In genomic region chr17:40430272-40431230, GRCh38 we compare ENCODE assay signal across 19 cellular contexts.
"Had no signal": no experiment of that assay in that cellular context is flagged by ENCODE, and none has a peak within 500 bp of the region (broad histone marks: within the 10 kb centered on the region; RNA-seq: fewer than 3 reads in every experiment).

No MANE protein-coding gene starts in this region.

- H3K4me3 Mint-ChIP-seq: activated CD4-positive, alpha-beta T cell treated with anti-CD3 and anti-CD28 coated beads, Interleukin-2, amount 10 ng/mL, durations not matched to agents 7 days and 5 days; central memory CD8-positive, alpha-beta T cell; nephron progenitor cell; stimulated activated naive B cell treated with anti-CD40 and anti-IgM and Interleukin-4, amounts not matched to agents 10 μg/mL and 1 μg/mL and 100 μg/mL, for 72 hours had no signal

- ATAC-seq: left lung; SK-N-SH treated with all-trans-retinoic acid at 6 μM for 48 hours; stimulated activated naive B cell treated with anti-CD40 and anti-IgM and Interleukin-4, amounts not matched to agents 10 μg/mL and 1 μg/mL and 100 μg/mL, for 72 hours had no signal

- H3K9me3 Mint-ChIP-seq: activated CD4-positive, alpha-beta T cell treated with anti-CD3 and anti-CD28 coated beads, Interleukin-2, amount 10 ng/mL, durations not matched to agents 7 days and 5 days; central memory CD8-positive, alpha-beta T cell; stimulated activated naive B cell treated with anti-CD40 and anti-IgM and Interleukin-4, amounts not matched to agents 10 μg/mL and 1 μg/mL and 100 μg/mL, for 72 hours had no signal

- H3K27ac Mint-ChIP-seq: activated CD4-positive, alpha-beta T cell treated with anti-CD3 and anti-CD28 coated beads, Interleukin-2, amount 10 ng/mL, durations not matched to agents 7 days and 5 days; nephron progenitor cell; stimulated activated naive B cell treated with anti-CD40 and anti-IgM and Interleukin-4, amounts not matched to agents 10 μg/mL and 1 μg/mL and 100 μg/mL, for 72 hours had no signal

- H3K27me3 Mint-ChIP-seq: central memory CD8-positive, alpha-beta T cell had no signal

- H3K36me3 Mint-ChIP-seq: stimulated activated naive B cell treated with anti-CD40 and anti-IgM and Interleukin-4, amounts not matched to agents 10 μg/mL and 1 μg/mL and 100 μg/mL, for 72 hours had no signal

- DNase-seq: activated CD4-positive, alpha-beta T cell treated with anti-CD3 and anti-CD28 coated beads, Interleukin-2, amount 10 ng/mL, durations not matched to agents 7 days and 5 days; activated naive CD4-positive, alpha-beta T cell; brain microvascular endothelial cell; cortex of kidney; effector CD4-positive, alpha-beta T cell; hypothalamus; kidney; mammary epithelial cell; nephron progenitor cell; nucleus accumbens; SIG-M5; small intestine; stimulated activated CD4-positive, alpha-beta T cell treated with anti-CD3 and anti-CD28 coated beads, Interleukin-4, amount 100 ng/mL, for 4 hours; stimulated activated naive B cell treated with anti-CD40 and anti-IgM and Interleukin-4, amounts not matched to agents 10 μg/mL and 1 μg/mL and 100 μg/mL, for 72 hours; T1000; upper lobe of left lung had no signal
